1 cellular context compared by ENCODE assay signal in genomic region chr14:88851587-88851986, GRCh38.
TF ChIP-seq lines count a peak whose summit lies in the region.

No MANE protein-coding gene starts in this region.

TF ChIP-seq in H1, 55 proteins besides CTCF, POLR2A, EP300 and RAD21:
- TF ChIP-seq CHD7 (IDR thresholded peaks at IDR 0.05; ENCODE audit: insufficient replicate concordance, low read length) (no peak), SP1 (IDR thresholded peaks at IDR 0.05; ENCODE audit: low read depth, low read length) (no peak), NANOG (IDR thresholded peaks at IDR 0.05; ENCODE audit: insufficient read depth, low read depth, low read length, poor library complexity, severe bottlenecking) (peak; percentile 32)
